14 cellular contexts compared by ENCODE assay signal in the genomic region with DNA sequence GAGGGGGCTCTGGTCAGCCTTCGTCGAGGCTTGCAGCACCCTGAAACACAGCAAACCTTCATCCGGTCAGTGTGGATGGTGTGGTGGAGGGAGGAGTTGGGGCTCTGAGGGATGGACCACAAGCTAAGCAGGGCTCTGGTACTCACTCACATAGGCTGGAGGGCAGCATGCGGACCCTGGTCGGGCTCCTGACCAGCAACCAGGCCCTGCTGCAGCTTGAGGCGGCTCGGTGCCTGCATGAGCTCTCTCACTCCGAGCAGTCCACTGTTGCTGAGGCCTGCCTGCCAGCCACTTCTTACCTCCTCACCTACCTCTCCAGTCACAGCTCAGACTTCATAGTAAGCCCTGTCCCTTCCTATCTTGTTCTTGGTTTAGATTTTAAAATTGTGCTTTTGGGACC.
"Had no signal": no experiment of that assay in that cellular context is flagged by ENCODE, and none has a peak within 500 bp of the region (broad histone marks: within the 10 kb centered on the region; RNA-seq: fewer than 3 reads in every experiment).

No MANE protein-coding gene starts in this region.

- H3K9me3 Mint-ChIP-seq: activated B cell treated with CpG ODN at 0.5 μM for 24 hours; activated naive CD4-positive, alpha-beta T cell treated with anti-CD3 and anti-CD28 coated beads for 36 hours; T-helper 1 cell treated with Interleukin-12 subunit alpha and Interleukin-12 subunit beta and Interleukin-4 antibody, amounts not matched to agents 30 μg/mL and 1 μg/mL, for 36 hours had no signal

- H3K27ac Mint-ChIP-seq: activated B cell treated with CpG ODN at 0.5 μM for 24 hours; activated naive CD4-positive, alpha-beta T cell treated with anti-CD3 and anti-CD28 coated beads for 36 hours had no signal

- H3K27ac ChIP-seq: esophagus muscularis mucosa, tibial nerve, vagina had no signal

- H3K27me3 ChIP-seq: esophagus muscularis mucosa, tibial nerve, vagina had no signal

- H3K27me3 Mint-ChIP-seq: activated B cell treated with CpG ODN at 0.5 μM for 24 hours had no signal

- H3K9me3 ChIP-seq: esophagus muscularis mucosa, tibial nerve, vagina had no signal

- H3K4me3 ChIP-seq: esophagus muscularis mucosa, lung, tibial nerve, vagina had no signal

- DNase-seq: activated B cell treated with CpG ODN at 0.5 μM for 24 hours; activated CD4-positive, alpha-beta T cell treated with anti-CD3 and anti-CD28 coated beads for 48 hours; activated naive CD4-positive, alpha-beta T cell treated with anti-CD3 and anti-CD28 coated beads for 36 hours; midbrain; posterior cingulate gyrus; stimulated activated CD4-positive, alpha-beta T cell treated with anti-CD3 and anti-CD28 coated beads, Interleukin-15, amount 100 ng/mL, for 24 hours; stimulated activated CD4-positive, alpha-beta T cell treated with anti-CD3 and anti-CD28 coated beads, Interleukin-4, amount 100 ng/mL, for 24 hours; stimulated activated naive CD4-positive, alpha-beta T cell treated with Interleukin-2 at 50 U/mL for 16 hours; substantia nigra had no signal
